Comparison of ENCODE assay signal across 15 cellular contexts in the genomic region with DNA sequence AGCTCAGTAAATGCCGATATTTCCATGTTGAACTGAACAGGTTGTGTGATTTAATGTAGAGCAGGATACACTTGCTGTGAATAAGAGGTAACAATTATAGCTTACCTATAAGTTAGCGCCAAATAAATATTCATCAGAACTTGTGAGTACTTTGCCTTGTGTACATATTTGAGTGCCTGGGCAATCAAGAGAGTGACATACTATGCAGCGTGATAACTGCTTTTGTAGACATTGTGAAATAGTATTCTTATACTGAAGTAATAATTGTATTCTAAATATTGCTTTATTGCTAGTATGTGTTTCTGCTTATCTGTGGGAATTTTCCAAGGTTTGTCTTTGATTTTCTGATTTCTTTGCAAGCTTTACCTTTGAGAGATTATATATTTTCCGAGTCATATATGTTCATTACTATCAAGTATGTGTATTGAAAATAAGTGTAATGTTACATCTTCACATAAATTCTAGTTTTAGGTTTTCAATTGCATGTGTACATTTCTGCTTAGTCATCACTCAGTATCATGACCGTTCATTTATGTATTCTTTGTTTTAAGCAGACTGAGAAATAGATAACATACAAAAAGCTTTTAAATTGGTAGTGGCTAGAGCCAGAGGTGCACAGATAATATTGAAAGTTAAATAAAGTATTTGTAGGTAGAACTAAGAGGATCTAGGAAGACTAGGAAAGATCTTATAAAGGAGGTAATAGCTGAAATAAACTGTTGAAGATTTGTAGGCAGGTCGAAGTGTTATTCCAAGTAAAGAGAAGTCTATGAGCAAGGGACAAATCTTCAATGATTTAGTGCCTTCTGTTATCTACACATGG. TPM values are rescaled to one million over a fixed set of nuclear protein-coding genes. Genes with fewer than 3 reads are reported as not detected.
DNase-seq lines count a peak whose midpoint lies in the region; ATAC-seq, FAIRE-seq and TF ChIP-seq lines count a peak whose summit lies in the region.
"Had no signal": no experiment of that assay in that cellular context is flagged by ENCODE, and none has a peak within 500 bp of the region (broad histone marks: within the 10 kb centered on the region; RNA-seq: fewer than 3 reads in every experiment).

No MANE protein-coding gene starts in this region.

- no peak overlapping the region for H2AK5ac ChIP-seq in IMR-90 (ENCODE audit: low read depth, low read length)

- no peak overlapping the region; the same call in 1 of the 2 replicates for H3K18ac ChIP-seq in IMR-90 (ENCODE audit: low read depth, low read length)

- H3K4me3 Mint-ChIP-seq in central memory CD8-positive, alpha-beta T cell, result peak overlapping the region; percentile 61
- H3K4me3 Mint-ChIP-seq: activated naive CD4-positive, alpha-beta T cell treated with anti-CD3 and anti-CD28 coated beads, Interleukin-2, amount 10 ng/mL, durations not matched to agents 7 days and 5 days; T-helper 2 cell treated with Interferon-gamma antibody and Interleukin-4, amounts not matched to agents 5 μg/mL and 100 μg/mL, for 36 hours had no signal

- no peaks in the 10 kb centered on the region for H3K9me3 ChIP-seq in A549
- H3K9me3 ChIP-seq in IMR-90 (ENCODE audit: control insufficient read depth, insufficient read depth, low read length), result no peaks in the 10 kb centered on the region
- H3K9me3 ChIP-seq in right lobe of liver, result no peaks in the 10 kb centered on the region
- H3K9me3 ChIP-seq in stomach, result no peaks in the 10 kb centered on the region

- DNase-seq in A549 (ENCODE audit: low read depth in 1 of 2, low spot score in 1 of 2), result no peak
- peak; percentile 49 for DNase-seq in IMR-90
- DNase-seq in central memory CD8-positive, alpha-beta T cell (ENCODE audit: low spot score in 2 of 2), result no peak
- DNase-seq in right lobe of liver, result no peak
- DNase-seq in lower leg skin (ENCODE audit: low spot score in 2 of 2), result no peak
- no peak for DNase-seq in stomach
- no peak for DNase-seq in DMS153 treated with DMSO at 0.1 percent for 48 hours (lab: John Stamatoyannopoulos, UW; ENCODE audit: unreplicated experiment)
- no peak for DNase-seq in head of caudate nucleus
- DNase-seq: activated naive CD4-positive, alpha-beta T cell treated with anti-CD3 and anti-CD28 coated beads, Interleukin-2, amount 10 ng/mL, durations not matched to agents 7 days and 5 days; AML-193; NCI-H1105 treated with DMSO at 0.1 percent for 48 hours; RPMI8226; stimulated activated CD4-positive, alpha-beta T cell treated with anti-CD3 and anti-CD28 coated beads, Interleukin-4, amount 100 ng/mL, for 4 hours; stimulated activated naive CD4-positive, alpha-beta T cell treated with Interleukin-2 at 50 U/mL for 16 hours had no signal

- peak overlapping the region; percentile 90 for H3K27ac Mint-ChIP-seq in central memory CD8-positive, alpha-beta T cell (ENCODE audit: low read depth)
- H3K27ac Mint-ChIP-seq: activated naive CD4-positive, alpha-beta T cell treated with anti-CD3 and anti-CD28 coated beads, Interleukin-2, amount 10 ng/mL, durations not matched to agents 7 days and 5 days; T-helper 2 cell treated with Interferon-gamma antibody and Interleukin-4, amounts not matched to agents 5 μg/mL and 100 μg/mL, for 36 hours had no signal

- H3K9ac ChIP-seq in IMR-90 (ENCODE audit: low read depth, low read length), result no peak overlapping the region

- no peak overlapping the region for H2BK15ac ChIP-seq in IMR-90 (ENCODE audit: low read depth, low read length)

- in situ Hi-C loops in IMR-90 (cut with MboI; ENCODE audit: low sequenced_read_pairs), result no loop called here

- H2BK5ac ChIP-seq in IMR-90 (ENCODE audit: low read depth, low read length, poor library complexity, severe bottlenecking), result no peak overlapping the region

- peaks cover 12% of the 10 kb centered on the region for H3K36me3 Mint-ChIP-seq in central memory CD8-positive, alpha-beta T cell (ENCODE audit: insufficient read depth)

- H2AK9ac ChIP-seq in IMR-90 (replicated peaks; ENCODE audit: low read depth, low read length, poor library complexity), result no peak overlapping the region

- no peak overlapping the region for H4K8ac ChIP-seq in IMR-90 (ENCODE audit: low read depth in 2 of 2, low read length in 2 of 2)

- POLR2A ChIA-PET in A549 (lab: Yijun Ruan, JAX), result no interaction called here
- POLR2A ChIA-PET in IMR-90 (lab: Charles Lee; ENCODE audit: unreplicated experiment), result no interaction called here

- TF ChIP-seq CTCF in A549 (IDR thresholded peaks at IDR 0.05), result no peak
- no peak for TF ChIP-seq CTCF in IMR-90 (conservative IDR thresholded peaks at IDR 0.05; ENCODE audit: low read depth, low read length)
- TF ChIP-seq CTCF in right lobe of liver (IDR thresholded peaks at IDR 0.05), result no peak
- TF ChIP-seq CTCF in lower leg skin (IDR thresholded peaks at IDR 0.05), result no peak
- no peak for TF ChIP-seq CTCF in stomach (IDR thresholded peaks at IDR 0.05)

- intact Hi-C loops in IMR-90 (cut with micrococcal nuclease), result loop anchor here (2.0 kb wide), 1 partner anchor 14 kb away; no protein-coding TSS in a partner anchor
- intact Hi-C loops in right lobe of liver (cut with DNase I), result no loop called here
- intact Hi-C loops in lower leg skin (cut with DNase I; ENCODE audit: low total_unique reads), result no loop called here
- intact Hi-C loops in stomach (cut with DNase I; ENCODE audit: low total_unique reads), result no loop called here
- intact Hi-C loops in head of caudate nucleus (cut with DNase I), result no loop called here

- peaks cover 21 to 54% of the 10 kb centered on the region in 2 experiments for H3K79me1 ChIP-seq in IMR-90 (ENCODE audit: low read depth in 1 of 2, low read length in 2 of 2)

- no peaks in the 10 kb centered on the region for H3K27me3 ChIP-seq in IMR-90 (ENCODE audit: control insufficient read depth, insufficient read depth, low read length)
- H3K27me3 ChIP-seq in right lobe of liver, result no peaks in the 10 kb centered on the region
- no peaks in the 10 kb centered on the region for H3K27me3 ChIP-seq in stomach

- peak overlapping the region; percentile 24; the same call in 2 of the 3 replicates for H3K4me3 ChIP-seq in A549
- no peak overlapping the region for H3K4me3 ChIP-seq in IMR-90 (ENCODE audit: insufficient read depth, low read depth, low read length)
- no peak overlapping the region for H3K4me3 ChIP-seq in right lobe of liver
- no peak overlapping the region for H3K4me3 ChIP-seq in lower leg skin (ENCODE audit: low read depth, poor library complexity, severe bottlenecking)
- H3K4me3 ChIP-seq in stomach, result no peak overlapping the region

- H4K91ac ChIP-seq in IMR-90 (ENCODE audit: insufficient read depth, low read depth, low read length), result no peak overlapping the region

- H3K56ac ChIP-seq in IMR-90 (ENCODE audit: extremely low read depth, insufficient read depth, low read length), result no peak overlapping the region

- no peak overlapping the region for H3K14ac ChIP-seq in IMR-90 (replicated peaks; ENCODE audit: low read depth, low read length)

- 11% methylated on average over 6 of the region's 6 CpGs for WGBS in A549 (ENCODE audit: missing lambda C conversion rate)
- 20% methylated on average over 1 of the region's 6 CpGs; no CpG with 5 or more reads in 1 of the 2 experiments for WGBS in IMR-90 (ENCODE audit: extremely low coverage in 2 of 2, insufficient read length in 1 of 2), 2 experiments
- WGBS in right lobe of liver (ENCODE audit: insufficient coverage, low coverage, low lambda C conversion rate, missing lambda C conversion rate), result 51% methylated on average over 6 of the region's 6 CpGs
- 78 to 80% methylated on average over 6 of the region's 6 CpGs for WGBS in lower leg skin, 2 donors
- 30 to 45% (median 37%) methylated on average over 6 of the region's 6 CpGs for WGBS in stomach, 5 donors

- TF ChIP-seq EP300 in A549 (IDR thresholded peaks at IDR 0.05) (no peak), stomach (IDR thresholded peaks at IDR 0.05) (no peak)

- TF ChIP-seq RAD21 in A549 (conservative IDR thresholded peaks at IDR 0.05 in 1 of 2, IDR thresholded peaks at IDR 0.05 in 1 of 2), result no peak
- TF ChIP-seq RAD21 in IMR-90 (IDR thresholded peaks at IDR 0.05; ENCODE audit: low read length), result no peak

- H4K20me1 ChIP-seq in IMR-90 (ENCODE audit: insufficient read depth, low read length), result peaks cover 17% of the 10 kb centered on the region

- no peak for TF ChIP-seq POLR2A in A549 (IDR thresholded peaks at IDR 0.05; ENCODE audit: low read length)
- no peak for TF ChIP-seq POLR2A in IMR-90 (IDR thresholded peaks at IDR 0.05; ENCODE audit: low read depth, low read length)
- TF ChIP-seq POLR2A in right lobe of liver (IDR thresholded peaks at IDR 0.05), result no peak
- no peak for TF ChIP-seq POLR2A in lower leg skin (IDR thresholded peaks at IDR 0.05)
- no peak for TF ChIP-seq POLR2A in stomach (IDR thresholded peaks at IDR 0.05)

- CTCF ChIA-PET in A549 (lab: Yijun Ruan, JAX), result no interaction called here
- CTCF ChIA-PET in IMR-90 (lab: Yijun Ruan, JAX), result no interaction called here

- H3K9me3 Mint-ChIP-seq in central memory CD8-positive, alpha-beta T cell, result no peaks in the 10 kb centered on the region
- H3K9me3 Mint-ChIP-seq: activated naive CD4-positive, alpha-beta T cell treated with anti-CD3 and anti-CD28 coated beads, Interleukin-2, amount 10 ng/mL, durations not matched to agents 7 days and 5 days; T-helper 2 cell treated with Interferon-gamma antibody and Interleukin-4, amounts not matched to agents 5 μg/mL and 100 μg/mL, for 36 hours had no signal

- no peak overlapping the region for H3K4ac ChIP-seq in IMR-90 (ENCODE audit: low read depth, low read length)

- H3K27ac ChIP-seq in A549, result peak overlapping the region; percentile 78 to 91
- H3K27ac ChIP-seq in IMR-90 (ENCODE audit: insufficient read depth, low read length), result no peak overlapping the region
- H3K27ac ChIP-seq in right lobe of liver, result no peak overlapping the region
- peak overlapping the region in 2 of 5 donors; percentile 20 to 53 for H3K27ac ChIP-seq in stomach

- FAIRE-seq in A549 (lab: Jason Lieb, UNC), result peak; percentile 36

- H3K36me3 ChIP-seq in IMR-90 (ENCODE audit: control insufficient read depth, insufficient read depth, low read length) (no peaks in the 10 kb centered on the region), right lobe of liver (no peaks in the 10 kb centered on the region), stomach (no peaks in the 10 kb centered on the region)

- no peaks in the 10 kb centered on the region for H3K27me3 Mint-ChIP-seq in central memory CD8-positive, alpha-beta T cell
- H3K27me3 Mint-ChIP-seq: activated naive CD4-positive, alpha-beta T cell treated with anti-CD3 and anti-CD28 coated beads, Interleukin-2, amount 10 ng/mL, durations not matched to agents 7 days and 5 days had no signal

- no peak overlapping the region for H3K23ac ChIP-seq in IMR-90 (ENCODE audit: low read depth, low read length)

- H3K4me1 Mint-ChIP-seq in central memory CD8-positive, alpha-beta T cell, result peaks cover 69% of the 10 kb centered on the region

- no peak overlapping the region for H2BK120ac ChIP-seq in IMR-90 (ENCODE audit: low read depth, low read length)

- no peak overlapping the region for H2AFZ ChIP-seq in IMR-90 (replicated peaks; ENCODE audit: low read length, poor library complexity)

- peaks cover 10% of the 10 kb centered on the region for H3K9me1 ChIP-seq in IMR-90 (ENCODE audit: insufficient read depth, low read length)

- no peak overlapping the region for H4K5ac ChIP-seq in IMR-90 (ENCODE audit: low read depth, low read length)

- no TSS peak for BruUV-seq in IMR-90 (replicated peaks; lab: Mats Ljungman, UMichigan)

- H3K4me2 ChIP-seq in A549, result peak overlapping the region; percentile 95
- no peak overlapping the region; the same call in 1 of the 2 replicates for H3K4me2 ChIP-seq in IMR-90 (ENCODE audit: low read depth, low read length)

- H2BK20ac ChIP-seq in IMR-90 (ENCODE audit: low read depth, low read length), result no peak overlapping the region

- dilution Hi-C loops in IMR-90 (cut with HindIII; ENCODE audit: low sequenced_read_pairs, unreplicated experiment), result no loop called here

- peaks cover 52% of the 10 kb centered on the region for H3K4me1 ChIP-seq in A549
- peaks cover 5% of the 10 kb centered on the region for H3K4me1 ChIP-seq in IMR-90 (ENCODE audit: control insufficient read depth, insufficient read depth, low read length)
- H3K4me1 ChIP-seq in right lobe of liver, result peaks cover 0 to 30% (median 9%) of the 10 kb centered on the region in 4 donors
- H3K4me1 ChIP-seq in stomach, result peaks cover 42 to 77% (median 61%) of the 10 kb centered on the region in 4 donors

- ATAC-seq in A549, result peak in 1 of 2 experiments; percentile 36; a peak in 3 of 6 replicates
- peak; percentile 54 for ATAC-seq in IMR-90 (ENCODE audit: low read depth)
- no peak for ATAC-seq in central memory CD8-positive, alpha-beta T cell (replicated peaks; ENCODE audit: extremely low read depth, poor library complexity, severe bottlenecking)
- ATAC-seq in right lobe of liver, result peak; percentile 44 to 68 (median 54)

RNA-seq across cellular contexts. Expression of gene USP25, which starts 19.5 kb away (rescaled TPM):
- polyA plus RNA-seq in A549 (2011; rRNA removed) (32.2 and 33.5 TPM in 2 replicates), A549 (2017; fragmentation: RNase III; extraction: RNeasy Plus Mini Kit Qiagen cat#74134 plus additional on column Dnase treatment) (14.5 to 18.1 TPM (median 15.3 TPM) in 3 replicates), IMR-90 (2012; rRNA removed) (7.2 and 9.3 TPM in 2 replicates), stomach (10 to 100 TPM in 1 of 3 donors, 1 to 10 TPM in 2; 8.2 to 14.2 (median 9.1) TPM)
- 3.9 and 4.7 TPM in 2 replicates for polyA plus RNA-seq in A549 (2012; cell fraction: cytosol; rRNA removed)
- polyA plus RNA-seq in A549 (2012; cell fraction: nucleus; rRNA removed), result 1.9 and 3.2 TPM in 2 replicates
- polyA minus RNA-seq in A549 (2011; rRNA and poly(A)+ RNA removed), result 34.9 and 40.2 TPM in 2 replicates
- total RNA-seq in IMR-90 (2012; rRNA removed) (23.3 and 30.8 TPM in 2 replicates), right lobe of liver (10 to 100 TPM; 14.7 to 22.7 (median 18.7) TPM), lower leg skin (10 to 100 TPM; 20.4 to 37.4 (median 32.3) TPM), stomach (10 to 100 TPM; 19.8 to 91.6 (median 33.9) TPM)
- 1.8 and 2.7 TPM in 2 replicates for polyA plus RNA-seq in IMR-90 (2012; cell fraction: cytosol; rRNA removed)
- polyA plus RNA-seq in IMR-90 (2012; cell fraction: nucleus; rRNA removed; ENCODE audit: low replicate concordance), result 1.2 and 16.3 TPM in 2 replicates

Comparison
In these comparisons a context has a peak if more than half of its experiments do, and no peak if none do; other contexts are left out.
1. H3K27ac ChIP-seq: peak in A549 (2 of 2); none in IMR-90 (single experiment) and right lobe of liver (0 of 3).